In the genomic region with DNA sequence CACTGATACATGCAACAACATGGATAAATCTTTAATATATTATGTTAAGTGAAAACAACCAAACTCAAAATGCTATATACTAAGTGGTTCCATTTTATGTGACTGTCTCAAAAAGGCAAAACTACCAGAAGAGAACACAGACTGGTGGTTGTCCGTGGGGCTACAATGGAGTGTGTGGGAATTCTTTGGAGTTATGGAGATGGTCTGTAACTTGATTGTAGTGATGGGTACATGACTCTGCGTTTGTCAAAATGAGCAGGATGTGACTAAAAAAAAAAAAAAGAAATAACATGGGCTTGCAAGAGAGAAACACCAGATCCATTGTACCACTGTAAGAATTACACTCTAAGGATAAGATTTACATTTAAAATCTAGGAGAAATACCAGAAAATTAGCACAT, we compare ENCODE assay signal across 16 cellular contexts. TPM values are rescaled to one million over a fixed set of nuclear protein-coding genes. Genes with fewer than 3 reads are reported as not detected.
A peak's percentile ranks its signal among the peaks of the same experiment; 100 is the strongest.
DNase-seq lines count a peak whose midpoint lies in the region; ATAC-seq and TF ChIP-seq lines count a peak whose summit lies in the region.
"Had no signal": no experiment of that assay in that cellular context is flagged by ENCODE, and none has a peak within 500 bp of the region (broad histone marks: within the 10 kb centered on the region; RNA-seq: fewer than 3 reads in every experiment).

No MANE protein-coding gene starts in this region.

- TF ChIP-seq CTCF in mammary epithelial cell (conservative IDR thresholded peaks at IDR 0.05 in 1 of 2, IDR thresholded peaks at IDR 0.05 in 1 of 2; ENCODE audit: extremely low read depth in 1 of 2, insufficient read depth in 1 of 2, low read depth in 1 of 2, low read length in 2 of 2): no peak
- no peak for TF ChIP-seq CTCF in breast epithelium (IDR thresholded peaks at IDR 0.05)

- WGBS in mammary epithelial cell (ENCODE audit: low coverage, missing lambda C conversion rate): 64% methylated on average over 2 of the region's 2 CpGs

- H3K4me1 ChIP-seq in mammary epithelial cell (ENCODE audit: insufficient read depth, low read length) (peaks cover 11% of the 10 kb centered on the region), breast epithelium (no peaks in the 10 kb centered on the region)

- H3K36me3 Mint-ChIP-seq in activated naive CD4-positive, alpha-beta T cell treated with anti-CD3 and anti-CD28 coated beads, Interleukin-2, amount 50 U/mL, for 72 hours: no peaks in the 10 kb centered on the region

- TF ChIP-seq POLR2A in breast epithelium (IDR thresholded peaks at IDR 0.05): no peak

- no peak overlapping the region for H3K4me3 ChIP-seq in mammary epithelial cell (replicated peaks in 1 of 3; ENCODE audit: insufficient read depth in 1 of 3, low read depth in 2 of 3, low read length in 3 of 3)
- H3K4me3 ChIP-seq in breast epithelium: no peak overlapping the region
- H3K4me3 ChIP-seq: HAP-1 had no signal

- no peak for ATAC-seq in activated naive CD4-positive, alpha-beta T cell treated with anti-CD3 and anti-CD28 coated beads, Interleukin-2, amount 50 U/mL, for 72 hours

- no peaks in the 10 kb centered on the region for H3K9me3 Mint-ChIP-seq in activated naive CD4-positive, alpha-beta T cell treated with anti-CD3 and anti-CD28 coated beads, Interleukin-2, amount 50 U/mL, for 72 hours

- no peak overlapping the region for H3K9ac ChIP-seq in mammary epithelial cell (ENCODE audit: insufficient read depth, low read length)

- peaks cover 7% of the 10 kb centered on the region for H3K36me3 ChIP-seq in mammary epithelial cell (ENCODE audit: insufficient read depth, low read length)
- H3K36me3 ChIP-seq in breast epithelium: no peaks in the 10 kb centered on the region
- H3K36me3 ChIP-seq: HAP-1 had no signal

- CTCF ChIA-PET in mammary epithelial cell (lab: Charles Lee; ENCODE audit: low non-redundant PET): no interaction called here

- H3K4me2 ChIP-seq in mammary epithelial cell (ENCODE audit: insufficient read depth, low read depth, low read length): peak overlapping the region; percentile 29

- intact Hi-C loops in mammary epithelial cell (cut with micrococcal nuclease): loop anchor here (5.0 kb wide), 4 partner anchors 83 to 343 kb away; no protein-coding TSS in a partner anchor
- intact Hi-C loops in breast epithelium (cut with DNase I; ENCODE audit: low total_unique reads): no loop called here

- in situ Hi-C loops in mammary epithelial cell (cut with MboI; ENCODE audit: low sequenced_read_pairs in 2 of 2): loop anchor here in 1 of 2 donors (5.0 to 25.0 kb wide), 2 partner anchors 223 to 343 kb away; a partner anchor contains a TSS

- H3K79me2 ChIP-seq in mammary epithelial cell (ENCODE audit: insufficient read depth, low read length): no peaks in the 10 kb centered on the region

- no peak for DNase-seq in mammary epithelial cell
- no peak for DNase-seq in breast epithelium (ENCODE audit: low spot score in 2 of 2)
- peak; percentile 17 for DNase-seq in NCI-H69 (lab: John Stamatoyannopoulos, UW)
- peak; percentile 69 for DNase-seq in foreskin melanocyte
- DNase-seq in medulla oblongata (ENCODE audit: extremely low spot score): no peak
- no peak for DNase-seq in AG08396 (ENCODE audit: low spot score)
- DNase-seq in activated naive CD4-positive, alpha-beta T cell treated with anti-CD3 and anti-CD28 coated beads, Interleukin-2, amount 50 U/mL, for 72 hours (ENCODE audit: low spot score in 2 of 2): no peak
- DNase-seq: GDM1, NCI-H1092 treated with DMSO at 0.1 percent for 48 hours, NCI-H146, NCI-H2029 treated with DMSO at 0.1 percent for 48 hours, NCI-H748 treated with DMSO at 0.1 percent for 48 hours, RPMI8226, SHP77 treated with DMSO at 0.1 percent for 48 hours had no signal

- no peaks in the 10 kb centered on the region for H3K9me3 ChIP-seq in mammary epithelial cell (replicated peaks; ENCODE audit: insufficient read depth, low read length)
- H3K9me3 ChIP-seq in breast epithelium: no peaks in the 10 kb centered on the region
- H3K9me3 ChIP-seq: HAP-1 had no signal

- H3K27ac ChIP-seq in mammary epithelial cell (ENCODE audit: insufficient read depth, low read depth, low read length) (no peak overlapping the region), breast epithelium (no peak overlapping the region)
- H3K27ac ChIP-seq: C4-2B had no signal

- BruUV-seq in mammary epithelial cell (replicated peaks; lab: Mats Ljungman, UMichigan): no TSS peak

- no peak overlapping the region for H2AFZ ChIP-seq in mammary epithelial cell (ENCODE audit: low read depth, low read length)

- no peaks in the 10 kb centered on the region for H4K20me1 ChIP-seq in mammary epithelial cell (ENCODE audit: insufficient read depth, low read length)

- no peaks in the 10 kb centered on the region for H3K27me3 ChIP-seq in mammary epithelial cell (ENCODE audit: insufficient read depth, low read length)
- H3K27me3 ChIP-seq in breast epithelium: no peaks in the 10 kb centered on the region

- H3K27ac Mint-ChIP-seq in activated naive CD4-positive, alpha-beta T cell treated with anti-CD3 and anti-CD28 coated beads, Interleukin-2, amount 50 U/mL, for 72 hours: no peak overlapping the region

- dilution Hi-C loops in mammary epithelial cell (cut with HindIII; ENCODE audit: low sequenced_read_pairs): no loop called here

RNA-seq across cellular contexts. Expression of a gene that starts 52.2 kb away (rescaled TPM):
- total RNA-seq in mammary epithelial cell (1 to 10 TPM in 1 of 2 donors, under 1 TPM in 1; 0.26 to 3.7 TPM), breast epithelium (1 to 10 TPM; 2.3 to 9.1 (median 4.3) TPM)
- polyA plus RNA-seq in mammary epithelial cell: 0.03 TPM
- polyA minus RNA-seq in mammary epithelial cell: not detected
- under 1 TPM; 0.05 to 0.31 TPM for total RNA-seq in activated naive CD4-positive, alpha-beta T cell treated with anti-CD3 and anti-CD28 coated beads, Interleukin-2, amount 50 U/mL, for 72 hours

Comparison
In these comparisons a context has a peak if more than half of its experiments do, and no peak if none do; other contexts are left out.
1. DNase-seq: peak in NCI-H69 (single experiment) and foreskin melanocyte (single experiment); none in mammary epithelial cell (single experiment), breast epithelium (0 of 2), medulla oblongata (single experiment), AG08396 (single experiment) and activated naive CD4-positive, alpha-beta T cell treated with anti-CD3 and anti-CD28 coated beads, Interleukin-2, amount 50 U/mL, for 72 hours (0 of 2).